15 cellular contexts compared by ENCODE assay signal in genomic region chr20:31663524-31663837, GRCh38.
DNase-seq lines count a peak whose midpoint lies in the region; FAIRE-seq and TF ChIP-seq lines count a peak whose summit lies in the region.
"Had no signal": no experiment of that assay in that cellular context is flagged by ENCODE, and none has a peak within 500 bp of the region (broad histone marks: within the 10 kb centered on the region; RNA-seq: fewer than 3 reads in every experiment).

No MANE protein-coding gene starts in this region.

- peak overlapping the region in 1 of 5 donors; percentile 42 for H3K9ac ChIP-seq in subcutaneous abdominal adipose tissue (ENCODE audit: low read length in 5 of 5)

- H3K4me3 Mint-ChIP-seq in T-helper 1 cell treated with Interleukin-12 subunit alpha and Interleukin-12 subunit beta and Interleukin-4 antibody, amounts not matched to agents 30 μg/mL and 1 μg/mL, for 36 hours: no peak overlapping the region
- H3K4me3 Mint-ChIP-seq: WTC11 had no signal

- no peak overlapping the region for H3K4me3 ChIP-seq in subcutaneous abdominal adipose tissue (ENCODE audit: low read depth in 1 of 5, low read length in 5 of 5)

- no peaks in the 10 kb centered on the region for H3K9me3 ChIP-seq in subcutaneous abdominal adipose tissue (ENCODE audit: control insufficient read depth in 5 of 5, low read length in 5 of 5)

- H3K4me1 ChIP-seq in subcutaneous abdominal adipose tissue (ENCODE audit: control insufficient read depth in 5 of 5, insufficient read depth in 5 of 5, low read length in 5 of 5): peaks cover 29 to 64% (median 62%) of the 10 kb centered on the region in 5 donors

- H3K4me1 Mint-ChIP-seq in T-helper 1 cell treated with Interleukin-12 subunit alpha and Interleukin-12 subunit beta and Interleukin-4 antibody, amounts not matched to agents 30 μg/mL and 1 μg/mL, for 36 hours (ENCODE audit: low read depth): peaks cover 58% of the 10 kb centered on the region

- H3K36me3 ChIP-seq in subcutaneous abdominal adipose tissue (ENCODE audit: control insufficient read depth in 5 of 5, insufficient read depth in 5 of 5, low read length in 5 of 5): peaks cover 0 to 26% (median 19%) of the 10 kb centered on the region in 5 donors

- no peaks in the 10 kb centered on the region for H3K27me3 Mint-ChIP-seq in T-helper 1 cell treated with Interleukin-12 subunit alpha and Interleukin-12 subunit beta and Interleukin-4 antibody, amounts not matched to agents 30 μg/mL and 1 μg/mL, for 36 hours (ENCODE audit: low read depth)

- no peaks in the 10 kb centered on the region for H3K27me3 ChIP-seq in layer of hippocampus (ENCODE audit: control insufficient read depth, insufficient read depth, low read length)
- H3K27me3 ChIP-seq in subcutaneous abdominal adipose tissue (ENCODE audit: control insufficient read depth in 5 of 5, insufficient read depth in 4 of 5, low read length in 5 of 5): no peaks in the 10 kb centered on the region

- H3K27ac ChIP-seq in VCaP: peak overlapping the region; percentile 94
- peak overlapping the region; percentile 78 for H3K27ac ChIP-seq in layer of hippocampus (ENCODE audit: low read depth, low read length)
- H3K27ac ChIP-seq in subcutaneous abdominal adipose tissue (ENCODE audit: low read depth, low read length): peak overlapping the region; percentile 82

- H3K9me3 Mint-ChIP-seq in T-helper 1 cell treated with Interleukin-12 subunit alpha and Interleukin-12 subunit beta and Interleukin-4 antibody, amounts not matched to agents 30 μg/mL and 1 μg/mL, for 36 hours: no peaks in the 10 kb centered on the region
- H3K9me3 Mint-ChIP-seq: nephron, WTC11 had no signal

- FAIRE-seq in GM19239 (lab: Jason Lieb, UNC): no peak
- FAIRE-seq: H1 had no signal

- H3K36me3 Mint-ChIP-seq in T-helper 1 cell treated with Interleukin-12 subunit alpha and Interleukin-12 subunit beta and Interleukin-4 antibody, amounts not matched to agents 30 μg/mL and 1 μg/mL, for 36 hours (ENCODE audit: low read depth): peaks cover 40% of the 10 kb centered on the region

- DNase-seq in T-helper 1 cell (no peak), GM19239 (ENCODE audit: insufficient read length, low spot score) (no peak), NCI-H1048 (lab: John Stamatoyannopoulos, UW) (no peak), Kasumi-1 (lab: John Stamatoyannopoulos, UW) (no peak)
- DNase-seq: 8988T, activated gamma-delta T cell treated with Interleukin-2 at 50 U/mL for 16 hours, KBM-7, RPMI8226 had no signal

- peak overlapping the region; percentile 70 for H3K27ac Mint-ChIP-seq in T-helper 1 cell treated with Interleukin-12 subunit alpha and Interleukin-12 subunit beta and Interleukin-4 antibody, amounts not matched to agents 30 μg/mL and 1 μg/mL, for 36 hours

- TF ChIP-seq CTCF in VCaP (conservative IDR thresholded peaks at IDR 0.05): no peak
